Comparison of ENCODE assay signal across 10 cellular contexts in the genomic region with DNA sequence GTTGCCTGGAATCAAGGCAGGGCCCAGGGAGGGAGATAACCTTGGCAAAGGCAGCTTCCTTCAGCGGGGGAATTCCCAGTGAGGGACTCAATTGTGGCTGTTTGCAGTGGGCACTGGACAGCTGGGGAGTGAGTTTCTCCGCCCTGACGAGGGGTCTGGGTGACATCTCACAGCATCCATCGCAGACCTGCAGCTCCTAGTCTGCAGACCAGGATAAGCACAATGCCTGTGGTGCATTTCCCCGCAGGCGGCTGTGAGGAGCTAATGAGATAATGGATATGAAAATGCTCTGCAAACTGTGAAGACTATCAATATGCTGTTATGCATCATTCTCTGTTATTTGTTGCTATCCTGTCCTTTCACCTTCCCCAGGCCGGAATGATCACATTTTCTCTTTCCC. TPM values are rescaled to one million over a fixed set of nuclear protein-coding genes. Genes with fewer than 3 reads are reported as not detected.
DNase-seq lines count a peak whose midpoint lies in the region; ATAC-seq and TF ChIP-seq lines count a peak whose summit lies in the region.
"Had no signal": no experiment of that assay in that cellular context is flagged by ENCODE, and none has a peak within 500 bp of the region (broad histone marks: within the 10 kb centered on the region; RNA-seq: fewer than 3 reads in every experiment).

No MANE protein-coding gene starts in this region.

- TF ChIP-seq CTCF in BE2C (IDR thresholded peaks at IDR 0.05; ENCODE audit: low read depth, low read length): no peak
- TF ChIP-seq CTCF in breast epithelium (IDR thresholded peaks at IDR 0.05): no peak
- no peak for TF ChIP-seq CTCF in osteoblast (IDR thresholded peaks at IDR 0.05; ENCODE audit: extremely low read depth, low read depth, low read length)

- no peaks in the 10 kb centered on the region for H3K79me2 ChIP-seq in osteoblast (ENCODE audit: insufficient read depth, low read length)

- intact Hi-C loops in breast epithelium (cut with DNase I; ENCODE audit: low total_unique reads): no loop called here
- intact Hi-C loops in head of caudate nucleus (cut with DNase I): no loop called here

- DNase-seq in BE2C: peak; percentile 76
- DNase-seq in NT2/D1 (ENCODE audit: low read depth, low spot score): no peak
- DNase-seq in breast epithelium (ENCODE audit: low spot score in 2 of 2): no peak
- DNase-seq in osteoblast (ENCODE audit: insufficient read length, low spot score, missing footprints): no peak
- no peak for DNase-seq in medulla oblongata (ENCODE audit: extremely low spot score)
- DNase-seq in head of caudate nucleus: no peak
- DNase-seq: NCI-H446 treated with DMSO at 0.1 percent for 48 hours had no signal

- TF ChIP-seq POLR2A in breast epithelium (IDR thresholded peaks at IDR 0.05): no peak

- H3K4me2 ChIP-seq in osteoblast (ENCODE audit: insufficient read depth, low read length): peak overlapping the region; percentile 46
- H3K4me2 ChIP-seq: BLaER1 had no signal

- H3K4me3 ChIP-seq in BE2C (ENCODE audit: low read depth, low read length) (no peak overlapping the region), NT2/D1 (ENCODE audit: insufficient read length, low read depth) (no peak overlapping the region), breast epithelium (no peak overlapping the region), osteoblast (ENCODE audit: insufficient read depth, low read length) (no peak overlapping the region)
- H3K4me3 ChIP-seq: BLaER1 had no signal

- H2AFZ ChIP-seq in osteoblast (ENCODE audit: low read length): peak overlapping the region; percentile 79

- H3K36me3 ChIP-seq in BE2C (no peaks in the 10 kb centered on the region), NT2/D1 (ENCODE audit: insufficient read depth, insufficient read length, low read length) (no peaks in the 10 kb centered on the region), breast epithelium (no peaks in the 10 kb centered on the region), osteoblast (ENCODE audit: insufficient read depth, low read length) (no peaks in the 10 kb centered on the region)
- H3K36me3 ChIP-seq: BLaER1 had no signal

- H3K4me1 ChIP-seq in BE2C: peaks cover 16% of the 10 kb centered on the region
- H3K4me1 ChIP-seq in NT2/D1 (ENCODE audit: insufficient read depth, insufficient read length): peaks cover 1% of the 10 kb centered on the region
- H3K4me1 ChIP-seq in breast epithelium: no peaks in the 10 kb centered on the region
- H3K4me1 ChIP-seq in osteoblast (ENCODE audit: insufficient read depth, low read length): peaks cover 14% of the 10 kb centered on the region
- H3K4me1 ChIP-seq: BLaER1 had no signal

- H3K9ac ChIP-seq in NT2/D1 (ENCODE audit: insufficient read length, low read depth): peak overlapping the region; percentile 42
- H3K9ac ChIP-seq: BLaER1 had no signal

- H3K9me3 ChIP-seq in BE2C: no peaks in the 10 kb centered on the region
- H3K9me3 ChIP-seq in NT2/D1 (ENCODE audit: insufficient read depth, low read length): peaks cover 8% of the 10 kb centered on the region; the same call in 1 of the 2 replicates
- no peaks in the 10 kb centered on the region for H3K9me3 ChIP-seq in breast epithelium
- peaks cover 3% of the 10 kb centered on the region for H3K9me3 ChIP-seq in osteoblast (ENCODE audit: low read depth, low read length)
- H3K9me3 ChIP-seq: BLaER1 had no signal

- no peak for ATAC-seq in HG03175 (IDR thresholded peaks at IDR 0.05; ENCODE audit: unreplicated experiment)
- ATAC-seq in HG02973 (IDR thresholded peaks at IDR 0.05; ENCODE audit: unreplicated experiment): no peak

- H4K20me1 ChIP-seq in osteoblast (ENCODE audit: insufficient read depth, low read length): no peaks in the 10 kb centered on the region
- H4K20me1 ChIP-seq: BLaER1 had no signal

- H3K27ac ChIP-seq in breast epithelium (peak overlapping the region; percentile 82 to 87), osteoblast (ENCODE audit: low read depth, low read length) (peak overlapping the region; percentile 91)
- H3K27ac ChIP-seq: BLaER1 had no signal

- H3K27me3 ChIP-seq in BE2C (no peaks in the 10 kb centered on the region), NT2/D1 (ENCODE audit: insufficient read depth, insufficient read length) (no peaks in the 10 kb centered on the region), breast epithelium (no peaks in the 10 kb centered on the region), osteoblast (ENCODE audit: insufficient read depth, low read length) (no peaks in the 10 kb centered on the region)
- H3K27me3 ChIP-seq: BLaER1 had no signal

RNA-seq across cellular contexts. Expression of gene CYP1B1, which starts 30.0 kb away (rescaled TPM):
- polyA plus RNA-seq in BE2C (2012; ENCODE audit: insufficient read depth, insufficient read length, low read depth): not detected
- 100 to 1,000 TPM in 1 of 3 donors, 10 to 100 TPM in 2; 32.9 to 166 (median 39.0) TPM for total RNA-seq in breast epithelium
- 827 and 849 TPM in 2 replicates for total RNA-seq in osteoblast
